In the genomic region with DNA sequence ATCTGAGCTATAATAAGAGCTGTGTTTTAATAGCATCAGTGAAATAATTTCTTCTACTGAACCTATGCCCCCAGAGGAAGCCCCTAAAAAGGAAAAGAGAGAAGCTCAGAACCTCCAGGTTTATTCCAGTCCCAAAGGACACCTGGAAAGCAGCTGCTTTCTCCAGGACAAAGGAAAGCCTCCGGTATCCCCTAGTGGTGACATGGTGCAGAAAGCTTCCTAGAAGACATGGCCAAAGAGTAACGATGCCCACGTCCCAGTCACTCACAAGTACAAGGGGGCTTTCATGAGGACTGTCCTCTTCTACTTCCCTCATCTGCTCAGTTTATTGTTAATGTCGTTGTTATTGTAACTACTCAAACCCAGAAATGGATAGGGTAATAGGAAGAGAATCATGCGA, we compare ENCODE assay signal across 14 cellular contexts.
A peak's percentile ranks its signal among the peaks of the same experiment; 100 is the strongest.
DNase-seq lines count a peak whose midpoint lies in the region; ATAC-seq, FAIRE-seq and TF ChIP-seq lines count a peak whose summit lies in the region.
"Had no signal": no experiment of that assay in that cellular context is flagged by ENCODE, and none has a peak within 500 bp of the region (broad histone marks: within the 10 kb centered on the region; RNA-seq: fewer than 3 reads in every experiment).

No MANE protein-coding gene starts in this region.

- peaks cover 3% of the 10 kb centered on the region for H3K27me3 Mint-ChIP-seq in neural progenitor cell (ENCODE audit: insufficient read depth, low read depth)

- no peaks in the 10 kb centered on the region for H4K20me1 ChIP-seq in neural progenitor cell (ENCODE audit: low read depth)

- peak; percentile 20 for TF ChIP-seq CTCF in GM12864 (IDR thresholded peaks at IDR 0.05; ENCODE audit: low read depth, low read length, missing control alignments)
- TF ChIP-seq CTCF in bronchial epithelial cell (IDR thresholded peaks at IDR 0.05; ENCODE audit: insufficient read depth, low read length, severe bottlenecking) = peak; percentile 33
- peak; percentile 59 for TF ChIP-seq CTCF in neural progenitor cell (IDR thresholded peaks at IDR 0.05)

- DNase-seq in GM12864 (ENCODE audit: low read depth) (no peak), LoVo (ENCODE audit: low spot score) (peak; percentile 4), bronchial epithelial cell (ENCODE audit: low read depth) (no peak), neural progenitor cell (ENCODE audit: low spot score) (peak; percentile 65), DMS153 (lab: John Stamatoyannopoulos, UW) (no peak)
- DNase-seq: activated CD8-positive, alpha-beta memory T cell treated with anti-CD3 and anti-CD28 coated beads for 24 hours; adrenal gland; erythroblast; left colon; pancreas; stimulated activated CD4-positive, alpha-beta T cell treated with anti-CD3 and anti-CD28 coated beads, Interleukin-4, amount 100 ng/mL, for 1 hour had no signal

- H3K4me3 Mint-ChIP-seq in neural progenitor cell = no peak overlapping the region

- no peak overlapping the region for H3K27ac Mint-ChIP-seq in neural progenitor cell

- no peak overlapping the region for H3K27ac ChIP-seq in neural progenitor cell
- H3K27ac ChIP-seq: adrenal gland, pancreas, SJSA1 had no signal

- no peaks in the 10 kb centered on the region for H3F3A ChIP-seq in neural progenitor cell (ENCODE audit: low read depth)

- no peak overlapping the region for H2AFZ ChIP-seq in neural progenitor cell (replicated peaks)

- no peaks in the 10 kb centered on the region for H3K79me2 ChIP-seq in neural progenitor cell (ENCODE audit: low read depth)

- H3K4me3 ChIP-seq in GM12864 (ENCODE audit: low read depth, low read length) (no peak overlapping the region), bronchial epithelial cell (ENCODE audit: low read depth, low read length) (no peak overlapping the region), neural progenitor cell (no peak overlapping the region)
- H3K4me3 ChIP-seq: adrenal gland, pancreas, SJSA1 had no signal

- H3K4me2 ChIP-seq in neural progenitor cell = no peak overlapping the region

- H3K4me1 Mint-ChIP-seq in neural progenitor cell = peaks cover 15% of the 10 kb centered on the region

- FAIRE-seq in bronchial epithelial cell (lab: Jason Lieb, UNC) = no peak
- FAIRE-seq: pancreas had no signal

- H3K9ac ChIP-seq in neural progenitor cell = no peak overlapping the region

- peaks cover 34% of the 10 kb centered on the region for H3K36me3 Mint-ChIP-seq in neural progenitor cell

- no peaks in the 10 kb centered on the region for H3K27me3 ChIP-seq in bronchial epithelial cell (ENCODE audit: control insufficient read depth, insufficient read depth, low read length)
- no peaks in the 10 kb centered on the region for H3K27me3 ChIP-seq in neural progenitor cell
- H3K27me3 ChIP-seq: adrenal gland, pancreas, SJSA1 had no signal

- H3K9me3 Mint-ChIP-seq in neural progenitor cell = no peaks in the 10 kb centered on the region

- H3K4me1 ChIP-seq in neural progenitor cell = peaks cover 4% of the 10 kb centered on the region
- H3K4me1 ChIP-seq: adrenal gland, pancreas, SJSA1 had no signal

- no peaks in the 10 kb centered on the region for H3K9me3 ChIP-seq in neural progenitor cell (ENCODE audit: low read depth)
- H3K9me3 ChIP-seq: adrenal gland, pancreas, SJSA1 had no signal

- ATAC-seq in GM18519 (IDR thresholded peaks at IDR 0.05; ENCODE audit: low FRiP score, unreplicated experiment) = no peak
- ATAC-seq in HG03095 (IDR thresholded peaks at IDR 0.05; ENCODE audit: unreplicated experiment) = no peak
- ATAC-seq: left colon, pancreas had no signal

- H3K36me3 ChIP-seq in bronchial epithelial cell (ENCODE audit: control insufficient read depth, insufficient read depth, low read length) (no peaks in the 10 kb centered on the region), neural progenitor cell (no peaks in the 10 kb centered on the region)
- H3K36me3 ChIP-seq: pancreas, SJSA1 had no signal

Comparison
In these comparisons a context has a peak if more than half of its experiments do, and no peak if none do; other contexts are left out.
1. DNase-seq: peak in LoVo (single experiment) and neural progenitor cell (single experiment); none in GM12864 (single experiment), bronchial epithelial cell (single experiment) and DMS153 (single experiment).
2. Peak in every context shown above with its lines, with median percentiles within 50 percentile points of each other: CTCF ChIP-seq.